ENCODE assay signal across 8 cellular contexts in genomic region chr1:192506741-192507155, GRCh38.
A peak's percentile ranks its signal among the peaks of the same experiment; 100 is the strongest.
DNase-seq lines count a peak whose midpoint lies in the region; ATAC-seq and TF ChIP-seq lines count a peak whose summit lies in the region.

No MANE protein-coding gene starts in this region.

- H3K9me3 Mint-ChIP-seq in stimulated activated memory B cell treated with anti-CD40 and anti-IgM and Interleukin-4, amounts not matched to agents 10 μg/mL and 1 μg/mL and 100 μg/mL, for 72 hours = no peaks in the 10 kb centered on the region
- H3K9me3 Mint-ChIP-seq in CD14-positive monocyte = no peaks in the 10 kb centered on the region

- no peak overlapping the region for H3K4me3 Mint-ChIP-seq in stimulated activated memory B cell treated with anti-CD40 and anti-IgM and Interleukin-4, amounts not matched to agents 10 μg/mL and 1 μg/mL and 100 μg/mL, for 72 hours
- H3K4me3 Mint-ChIP-seq in CD14-positive monocyte = no peak overlapping the region

- H4K5ac ChIP-seq in IMR-90 (ENCODE audit: low read depth, low read length) = no peak overlapping the region

- no peak overlapping the region for H3K18ac ChIP-seq in IMR-90 (ENCODE audit: low read depth, low read length)

- 48 to 51% methylated on average over 2 of the region's 2 CpGs for WGBS in GM23248 (ENCODE audit: low coverage in 1 of 2, low lambda C conversion rate in 2 of 2, missing lambda C conversion rate in 2 of 2), 2 experiments
- WGBS in IMR-90 (ENCODE audit: extremely low coverage in 2 of 2, insufficient read length in 1 of 2), 2 experiments = no CpG with 5 or more reads among the region's 2 CpGs

- no peaks in the 10 kb centered on the region for H3K79me1 ChIP-seq in IMR-90 (ENCODE audit: low read depth in 1 of 2, low read length in 2 of 2)

- H2BK120ac ChIP-seq in IMR-90 (ENCODE audit: low read depth, low read length) = no peak overlapping the region

- no peak overlapping the region for H3K23ac ChIP-seq in IMR-90 (ENCODE audit: low read depth, low read length)

- no peak overlapping the region for H3K14ac ChIP-seq in IMR-90 (replicated peaks; ENCODE audit: low read depth, low read length)

- no peak for TF ChIP-seq POLR2A in IMR-90 (IDR thresholded peaks at IDR 0.05; ENCODE audit: low read depth, low read length)

- H3K27ac Mint-ChIP-seq in stimulated activated memory B cell treated with anti-CD40 and anti-IgM and Interleukin-4, amounts not matched to agents 10 μg/mL and 1 μg/mL and 100 μg/mL, for 72 hours = no peak overlapping the region
- H3K27ac Mint-ChIP-seq in CD14-positive monocyte = no peak overlapping the region

- in situ Hi-C loops in GM23248 (cut with MboI) = no loop called here
- in situ Hi-C loops in IMR-90 (cut with MboI; ENCODE audit: low sequenced_read_pairs) = no loop called here
- in situ Hi-C loops in T47D (cut with HindIII; ENCODE audit: low pct_unique_long_range_greater_than_20kb, low sequenced_read_pairs) = no loop called here

- no peak overlapping the region for H2BK20ac ChIP-seq in IMR-90 (ENCODE audit: low read depth, low read length)

- H3K4me2 ChIP-seq in GM23248 (ENCODE audit: unreplicated experiment) (no peak overlapping the region), IMR-90 (ENCODE audit: low read depth, low read length) (no peak overlapping the region)

- H3K27ac ChIP-seq in GM23248 (no peak overlapping the region), IMR-90 (ENCODE audit: insufficient read depth, low read length) (no peak overlapping the region)

- H3K4me1 Mint-ChIP-seq in stimulated activated memory B cell treated with anti-CD40 and anti-IgM and Interleukin-4, amounts not matched to agents 10 μg/mL and 1 μg/mL and 100 μg/mL, for 72 hours = no peaks in the 10 kb centered on the region
- no peaks in the 10 kb centered on the region for H3K4me1 Mint-ChIP-seq in CD14-positive monocyte

- no peak overlapping the region for H2AK9ac ChIP-seq in IMR-90 (replicated peaks; ENCODE audit: low read depth, low read length, poor library complexity)

- no peak overlapping the region for H3K4me3 ChIP-seq in GM23248
- H3K4me3 ChIP-seq in IMR-90 (ENCODE audit: insufficient read depth, low read depth, low read length) = no peak overlapping the region

- no peaks in the 10 kb centered on the region for H3K36me3 ChIP-seq in GM23248 (ENCODE audit: low read depth)
- H3K36me3 ChIP-seq in IMR-90 (ENCODE audit: control insufficient read depth, insufficient read depth, low read length) = no peaks in the 10 kb centered on the region

- H2AFZ ChIP-seq in GM23248 (no peak overlapping the region), IMR-90 (replicated peaks; ENCODE audit: low read length, poor library complexity) (no peak overlapping the region)

- H3F3A ChIP-seq in GM23248 (ENCODE audit: insufficient read depth) = no peaks in the 10 kb centered on the region

- H4K91ac ChIP-seq in IMR-90 (ENCODE audit: insufficient read depth, low read depth, low read length) = no peak overlapping the region

- no peaks in the 10 kb centered on the region for H3K36me3 Mint-ChIP-seq in stimulated activated memory B cell treated with anti-CD40 and anti-IgM and Interleukin-4, amounts not matched to agents 10 μg/mL and 1 μg/mL and 100 μg/mL, for 72 hours
- H3K36me3 Mint-ChIP-seq in CD14-positive monocyte = no peaks in the 10 kb centered on the region

- no peak overlapping the region for H4K8ac ChIP-seq in IMR-90 (ENCODE audit: low read depth in 2 of 2, low read length in 2 of 2)

- H3K27me3 ChIP-seq in GM23248 (replicated peaks; ENCODE audit: insufficient read depth) (no peaks in the 10 kb centered on the region), IMR-90 (ENCODE audit: control insufficient read depth, insufficient read depth, low read length) (no peaks in the 10 kb centered on the region)

- no peak overlapping the region for H2BK5ac ChIP-seq in IMR-90 (ENCODE audit: low read depth, low read length, poor library complexity, severe bottlenecking)

- no peaks in the 10 kb centered on the region for H4K20me1 ChIP-seq in GM23248 (ENCODE audit: insufficient read depth)
- no peaks in the 10 kb centered on the region for H4K20me1 ChIP-seq in IMR-90 (ENCODE audit: insufficient read depth, low read length)

- DNase-seq in activated effector memory CD4-positive, alpha-beta T cell treated with anti-CD3 and anti-CD28 coated beads, Interleukin-2, amount 50 U/mL, for 16 hours = peak; percentile 65
- no peak for DNase-seq in activated effector memory CD4-positive, alpha-beta T cell treated with Interleukin-2 at 50 U/mL for 16 hours
- DNase-seq in GM23248 = peak; percentile 34
- DNase-seq in IMR-90 = peak; percentile 43
- DNase-seq in T47D (ENCODE audit: low read depth in 1 of 2, low spot score in 1 of 2) = peak; percentile 22 to 35
- DNase-seq in CD14-positive monocyte (ENCODE audit: low spot score) = no peak
- no peak for DNase-seq in NCI-H2029 (lab: John Stamatoyannopoulos, UW)

- POLR2A ChIA-PET in IMR-90 (lab: Charles Lee; ENCODE audit: unreplicated experiment) = no interaction called here

- TF ChIP-seq CTCF in IMR-90 (conservative IDR thresholded peaks at IDR 0.05; ENCODE audit: low read depth, low read length) (peak; percentile 45), CD14-positive monocyte (IDR thresholded peaks at IDR 0.05) (no peak)

- no peak overlapping the region for H2AK5ac ChIP-seq in IMR-90 (ENCODE audit: low read depth, low read length)

- H3K4ac ChIP-seq in IMR-90 (ENCODE audit: low read depth, low read length) = no peak overlapping the region

- no peaks in the 10 kb centered on the region for H3K79me2 ChIP-seq in GM23248 (ENCODE audit: insufficient read depth)

- H3K27me3 Mint-ChIP-seq in stimulated activated memory B cell treated with anti-CD40 and anti-IgM and Interleukin-4, amounts not matched to agents 10 μg/mL and 1 μg/mL and 100 μg/mL, for 72 hours = peaks cover 20% of the 10 kb centered on the region
- H3K27me3 Mint-ChIP-seq in CD14-positive monocyte (ENCODE audit: low read depth in 3 of 3) = no peaks in the 10 kb centered on the region

- peak; percentile 57 for TF ChIP-seq RAD21 in IMR-90 (IDR thresholded peaks at IDR 0.05; ENCODE audit: low read length)

- H3K9ac ChIP-seq in GM23248 = no peak overlapping the region
- H3K9ac ChIP-seq in IMR-90 (ENCODE audit: low read depth, low read length) = no peak overlapping the region

- intact Hi-C loops in IMR-90 (cut with micrococcal nuclease) = no loop called here
- intact Hi-C loops in CD14-positive monocyte (cut with micrococcal nuclease) = no loop called here

- CTCF ChIA-PET in IMR-90 (lab: Yijun Ruan, JAX) = interaction anchor here (0.7 to 1.4 kb wide), 6 partner anchors 15 to 1203 kb away, joined by 3 to 5 read pairs (median 4); no protein-coding TSS in a partner anchor

- no TSS peak for BruUV-seq in IMR-90 (replicated peaks; lab: Mats Ljungman, UMichigan)

- ATAC-seq in IMR-90 (ENCODE audit: low read depth) = 0 out of 2 replicates have a peak, but pooled peaks have one; percentile 27
- peak; percentile 74 for ATAC-seq in stimulated activated memory B cell treated with anti-CD40 and anti-IgM and Interleukin-4, amounts not matched to agents 10 μg/mL and 1 μg/mL and 100 μg/mL, for 72 hours

- H3K9me1 ChIP-seq in IMR-90 (ENCODE audit: insufficient read depth, low read length) = no peaks in the 10 kb centered on the region

- H3K4me1 ChIP-seq in GM23248 (ENCODE audit: insufficient read depth) (no peaks in the 10 kb centered on the region), IMR-90 (ENCODE audit: control insufficient read depth, insufficient read depth, low read length) (no peaks in the 10 kb centered on the region)

- no peaks in the 10 kb centered on the region for H3K9me2 ChIP-seq in GM23248 (ENCODE audit: insufficient read depth)

- dilution Hi-C loops in IMR-90 (cut with HindIII; ENCODE audit: low sequenced_read_pairs, unreplicated experiment) = no loop called here

- H3K56ac ChIP-seq in IMR-90 (ENCODE audit: extremely low read depth, insufficient read depth, low read length) = no peak overlapping the region

- H2BK15ac ChIP-seq in IMR-90 (ENCODE audit: low read depth, low read length) = no peak overlapping the region

- H3K9me3 ChIP-seq in GM23248 (ENCODE audit: low read depth) = no peaks in the 10 kb centered on the region
- H3K9me3 ChIP-seq in IMR-90 (ENCODE audit: control insufficient read depth, insufficient read depth, low read length) = no peaks in the 10 kb centered on the region

TF ChIP-seq in IMR-90, 13 proteins besides CTCF, POLR2A, EP300 and RAD21:
- TF ChIP-seq MAZ (IDR thresholded peaks at IDR 0.05; ENCODE audit: borderline replicate concordance, low read depth, low read length) (no peak), SMC3 (IDR thresholded peaks at IDR 0.05; ENCODE audit: low read depth, low read length) (peak; percentile 44), MXI1 (IDR thresholded peaks at IDR 0.05; ENCODE audit: borderline replicate concordance, low read depth, low read length) (no peak), CEBPB (IDR thresholded peaks at IDR 0.05; ENCODE audit: low read depth, low read length) (no peak)

Comparison
In these comparisons a context has a peak if more than half of its experiments do, and no peak if none do; other contexts are left out.
1. DNase-seq: peak in activated effector memory CD4-positive, alpha-beta T cell treated with anti-CD3 and anti-CD28 coated beads, Interleukin-2, amount 50 U/mL, for 16 hours (single experiment), GM23248 (single experiment), IMR-90 (single experiment) and T47D (2 of 2); none in activated effector memory CD4-positive, alpha-beta T cell treated with Interleukin-2 at 50 U/mL for 16 hours (single experiment), CD14-positive monocyte (single experiment) and NCI-H2029 (single experiment).